9 cellular contexts compared by ENCODE assay signal in genomic region chr5:1130218-1130946, GRCh38. TPM values are rescaled to one million over a fixed set of nuclear protein-coding genes. Genes with fewer than 3 reads are reported as not detected.
A peak's percentile ranks its signal among the peaks of the same experiment; 100 is the strongest.
DNase-seq lines count a peak whose midpoint lies in the region; ATAC-seq and TF ChIP-seq lines count a peak whose summit lies in the region.
"Had no signal": no experiment of that assay in that cellular context is flagged by ENCODE, and none has a peak within 500 bp of the region (broad histone marks: within the 10 kb centered on the region; RNA-seq: fewer than 3 reads in every experiment).

No MANE protein-coding gene starts in this region.

- no peaks in the 10 kb centered on the region for H3K36me3 Mint-ChIP-seq in stimulated activated memory B cell treated with anti-CD40 and anti-IgM and Interleukin-4, amounts not matched to agents 10 μg/mL and 1 μg/mL and 100 μg/mL, for 72 hours
- no peaks in the 10 kb centered on the region for H3K36me3 Mint-ChIP-seq in activated CD4-positive, alpha-beta memory T cell treated with anti-CD3 and anti-CD28 coated beads for 36 hours
- H3K36me3 Mint-ChIP-seq: T-cell had no signal

- POLR2A ChIA-PET in activated CD4-positive, alpha-beta memory T cell treated with anti-CD3 and anti-CD28 coated beads for 36 hours (lab: Charles Lee), result no interaction called here

- H3K9me3 Mint-ChIP-seq in stimulated activated memory B cell treated with anti-CD40 and anti-IgM and Interleukin-4, amounts not matched to agents 10 μg/mL and 1 μg/mL and 100 μg/mL, for 72 hours, result no peaks in the 10 kb centered on the region
- H3K9me3 Mint-ChIP-seq in activated CD4-positive, alpha-beta memory T cell treated with anti-CD3 and anti-CD28 coated beads for 36 hours, result no peaks in the 10 kb centered on the region
- H3K9me3 Mint-ChIP-seq: T-cell had no signal

- DNase-seq in NCI-H2107 (lab: John Stamatoyannopoulos, UW) (peak; percentile 78), T47D (ENCODE audit: low read depth in 1 of 2, low spot score in 1 of 2) (peak; percentile 90 to 92), OCI-M1 (lab: John Stamatoyannopoulos, UW) (no peak)
- DNase-seq in activated CD4-positive, alpha-beta memory T cell treated with anti-CD3 and anti-CD28 coated beads for 36 hours, result no peak
- DNase-seq: T-cell had no signal

- H3K27me3 Mint-ChIP-seq in stimulated activated memory B cell treated with anti-CD40 and anti-IgM and Interleukin-4, amounts not matched to agents 10 μg/mL and 1 μg/mL and 100 μg/mL, for 72 hours, result no peaks in the 10 kb centered on the region
- peaks cover 6% of the 10 kb centered on the region for H3K27me3 Mint-ChIP-seq in activated CD4-positive, alpha-beta memory T cell treated with anti-CD3 and anti-CD28 coated beads for 36 hours

- H3K4me1 Mint-ChIP-seq in stimulated activated memory B cell treated with anti-CD40 and anti-IgM and Interleukin-4, amounts not matched to agents 10 μg/mL and 1 μg/mL and 100 μg/mL, for 72 hours, result peaks cover 68% of the 10 kb centered on the region
- no peaks in the 10 kb centered on the region for H3K4me1 Mint-ChIP-seq in activated CD4-positive, alpha-beta memory T cell treated with anti-CD3 and anti-CD28 coated beads for 36 hours (ENCODE audit: low read depth)
- H3K4me1 Mint-ChIP-seq: T-cell had no signal

- intact Hi-C loops in activated CD4-positive, alpha-beta memory T cell treated with anti-CD3 and anti-CD28 coated beads for 36 hours (cut with micrococcal nuclease), result no loop called here

- peak; percentile 46 for TF ChIP-seq POLR2A in GM19099 (IDR thresholded peaks at IDR 0.05; ENCODE audit: extremely low read depth, insufficient read length, low read depth)

- in situ Hi-C loops in T47D (cut with HindIII; ENCODE audit: low pct_unique_long_range_greater_than_20kb, low sequenced_read_pairs), result no loop called here

- peak overlapping the region; percentile 55 for H3K4me3 Mint-ChIP-seq in stimulated activated memory B cell treated with anti-CD40 and anti-IgM and Interleukin-4, amounts not matched to agents 10 μg/mL and 1 μg/mL and 100 μg/mL, for 72 hours
- H3K4me3 Mint-ChIP-seq in activated CD4-positive, alpha-beta memory T cell treated with anti-CD3 and anti-CD28 coated beads for 36 hours, result no peak overlapping the region
- H3K4me3 Mint-ChIP-seq: T-cell had no signal

- CTCF ChIA-PET in activated CD4-positive, alpha-beta memory T cell treated with anti-CD3 and anti-CD28 coated beads for 36 hours (lab: Charles Lee), result no interaction called here

- peak overlapping the region; percentile 78 for H3K27ac Mint-ChIP-seq in stimulated activated memory B cell treated with anti-CD40 and anti-IgM and Interleukin-4, amounts not matched to agents 10 μg/mL and 1 μg/mL and 100 μg/mL, for 72 hours
- H3K27ac Mint-ChIP-seq in activated CD4-positive, alpha-beta memory T cell treated with anti-CD3 and anti-CD28 coated beads for 36 hours, result no peak overlapping the region
- H3K27ac Mint-ChIP-seq: T-cell had no signal

- peak; percentile 40 for ATAC-seq in stimulated activated memory B cell treated with anti-CD40 and anti-IgM and Interleukin-4, amounts not matched to agents 10 μg/mL and 1 μg/mL and 100 μg/mL, for 72 hours
- ATAC-seq in GM18861 (IDR thresholded peaks at IDR 0.05; ENCODE audit: unreplicated experiment), result no peak
- ATAC-seq in HG03196 (IDR thresholded peaks at IDR 0.05; ENCODE audit: unreplicated experiment), result no peak
- ATAC-seq: T-cell had no signal

RNA-seq across cellular contexts. Expression of gene SLC12A7, which starts 18.5 kb away (rescaled TPM):
- total RNA-seq in activated CD4-positive, alpha-beta memory T cell treated with anti-CD3 and anti-CD28 coated beads for 36 hours, result 10 to 100 TPM; 10.1 to 10.8 TPM

Comparison
In these comparisons a context has a peak if more than half of its experiments do, and no peak if none do; other contexts are left out.
1. DNase-seq: peak in NCI-H2107 (single experiment) and T47D (2 of 2); none in OCI-M1 (single experiment) and activated CD4-positive, alpha-beta memory T cell treated with anti-CD3 and anti-CD28 coated beads for 36 hours (single experiment).